In genomic region chr4:99763635-99764101, GRCh38 we compare ENCODE assay signal across 8 cellular contexts. TPM values are rescaled to one million over a fixed set of nuclear protein-coding genes. Genes with fewer than 3 reads are reported as not detected.
DNase-seq lines count a peak whose midpoint lies in the region; ATAC-seq and TF ChIP-seq lines count a peak whose summit lies in the region.

No MANE protein-coding gene starts in this region.

- in situ Hi-C loops in Panc1 (cut with HindIII; ENCODE audit: low pct_unique_long_range_greater_than_20kb, low sequenced_read_pairs) = no loop called here

- H3K9me3 ChIP-seq in Panc1 (ENCODE audit: control insufficient read depth, insufficient read depth, low read depth, low read length) (no peaks in the 10 kb centered on the region), upper lobe of right lung (no peaks in the 10 kb centered on the region), Peyer's patch (no peaks in the 10 kb centered on the region)

- H3K27me3 ChIP-seq in Panc1 (ENCODE audit: control insufficient read depth, insufficient read depth, low read length) (no peaks in the 10 kb centered on the region), upper lobe of right lung (no peaks in the 10 kb centered on the region), Peyer's patch (no peaks in the 10 kb centered on the region)

- H3K4me1 ChIP-seq in Panc1 (ENCODE audit: control insufficient read depth, insufficient read depth, low read length) (no peaks in the 10 kb centered on the region), upper lobe of right lung (no peaks in the 10 kb centered on the region), Peyer's patch (no peaks in the 10 kb centered on the region)

- H3K36me3 ChIP-seq in Panc1 (ENCODE audit: control insufficient read depth, insufficient read depth, low read length) = no peaks in the 10 kb centered on the region
- no peaks in the 10 kb centered on the region for H3K36me3 ChIP-seq in upper lobe of right lung
- H3K36me3 ChIP-seq in Peyer's patch = no peaks in the 10 kb centered on the region

- CTCF ChIA-PET in Panc1 (lab: Charles Lee) = no interaction called here

- TF ChIP-seq CTCF in Panc1 (IDR thresholded peaks at IDR 0.05) (no peak), upper lobe of right lung (IDR thresholded peaks at IDR 0.05) (no peak), Peyer's patch (IDR thresholded peaks at IDR 0.05) (no peak)

- ATAC-seq in Panc1 (no peak), upper lobe of right lung (peak; percentile 78), left colon (no peak)

- POLR2A ChIA-PET in Panc1 (lab: Charles Lee) = no interaction called here

- intact Hi-C loops in Panc1 (cut with micrococcal nuclease; ENCODE audit: unreplicated experiment) (no loop called here), upper lobe of right lung (cut with DNase I) (no loop called here), left colon (cut with DNase I, micrococcal nuclease) (no loop called here)

- peak; percentile 2 to 11 for DNase-seq in stimulated activated CD4-positive, alpha-beta T cell treated with anti-CD3 and anti-CD28 coated beads, Interleukin-15, amount 100 ng/mL, for 48 hours (ENCODE audit: low read depth in 2 of 2)
- no peak for DNase-seq in stimulated activated CD4-positive, alpha-beta T cell treated with anti-CD3 and anti-CD28 coated beads, Interleukin-4, amount 100 ng/mL, for 4 hours
- peak; percentile 7 for DNase-seq in Panc1 (ENCODE audit: low read depth, low spot score)
- peak; percentile 89 for DNase-seq in fibroblast of the conjunctiva (ENCODE audit: low read depth)
- no peak for DNase-seq in upper lobe of right lung
- no peak for DNase-seq in left colon
- no peak for DNase-seq in cerebellar nuclear complex (lab: John Stamatoyannopoulos, UW)
- no peak for DNase-seq in Peyer's patch

- TF ChIP-seq POLR2A in Peyer's patch (IDR thresholded peaks at IDR 0.05) = no peak

- no TSS peak for BruUV-seq in Panc1 (replicated peaks; lab: Mats Ljungman, UMichigan)

- no peak overlapping the region for H3K4me3 ChIP-seq in Panc1 (ENCODE audit: low read depth in 2 of 2, low read length in 2 of 2)
- H3K4me3 ChIP-seq in upper lobe of right lung = no peak overlapping the region
- no peak overlapping the region for H3K4me3 ChIP-seq in Peyer's patch

- no peak overlapping the region for H3K27ac ChIP-seq in Panc1 (ENCODE audit: low read length)
- H3K27ac ChIP-seq in upper lobe of right lung = no peak overlapping the region
- no peak overlapping the region for H3K27ac ChIP-seq in Peyer's patch

RNA-seq across cellular contexts. Expression of gene DAPP1, which starts 53.0 kb away (rescaled TPM):
- total RNA-seq in Panc1 (2021; ENCODE audit: unreplicated experiment) (not detected), upper lobe of right lung (8.9 TPM), left colon (1 to 10 TPM; 2.0 to 3.4 TPM), Peyer's patch (10 to 100 TPM in 1 of 4 donors, 1 to 10 TPM in 2, not detected in 1; 1.1 to 47.0 (median 5.0) TPM)
- polyA plus RNA-seq in Panc1 (2012; ENCODE audit: insufficient read length) = not detected

Comparison
In these comparisons a context has a peak if more than half of its experiments do, and no peak if none do; other contexts are left out.
1. DNase-seq: peak in stimulated activated CD4-positive, alpha-beta T cell treated with anti-CD3 and anti-CD28 coated beads, Interleukin-15, amount 100 ng/mL, for 48 hours (2 of 2), Panc1 (single experiment) and fibroblast of the conjunctiva (single experiment); none in stimulated activated CD4-positive, alpha-beta T cell treated with anti-CD3 and anti-CD28 coated beads, Interleukin-4, amount 100 ng/mL, for 4 hours (0 of 2), upper lobe of right lung (single experiment), left colon (0 of 2), cerebellar nuclear complex (0 of 2) and Peyer's patch (0 of 3).